In the genomic region with DNA sequence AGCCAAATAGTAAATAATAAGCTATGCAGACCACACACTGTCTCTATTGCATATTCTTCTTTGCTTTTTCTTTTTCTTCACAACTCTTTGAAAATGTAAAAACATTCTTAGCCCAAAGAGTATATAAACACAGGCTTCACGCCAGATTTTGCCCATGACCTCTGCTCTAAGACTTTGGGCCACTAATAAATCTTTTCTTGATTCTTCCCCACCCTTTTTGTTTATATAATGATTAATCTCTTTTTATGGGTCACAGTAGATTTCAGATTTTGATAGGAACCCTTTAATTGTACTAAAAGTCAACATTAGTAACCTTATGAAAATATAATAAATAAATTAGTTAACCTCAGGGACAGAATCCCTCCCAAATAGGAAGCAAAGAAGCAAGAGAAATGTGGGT, we compare ENCODE assay signal across 26 cellular contexts. TPM values are rescaled to one million over a fixed set of nuclear protein-coding genes. Genes with fewer than 3 reads are reported as not detected.
"Had no signal": no experiment of that assay in that cellular context is flagged by ENCODE, and none has a peak within 500 bp of the region (broad histone marks: within the 10 kb centered on the region; RNA-seq: fewer than 3 reads in every experiment).

No MANE protein-coding gene starts in this region.

- DNase-seq: activated CD4-positive, alpha-beta T cell treated with anti-CD3 and anti-CD28 coated beads for 1 hour; activated gamma-delta T cell treated with Interleukin-2 at 50 U/mL for 16 hours; activated T-cell treated with anti-CD3 and anti-CD28 coated beads, Interleukin-2, amount 50 U/mL, for 1 hour; aorta; brain microvascular endothelial cell; central memory CD4-positive, alpha-beta T cell; effector memory CD4-positive, alpha-beta T cell; head of caudate nucleus; hypothalamus; left ventricle myocardium superior; right cardiac atrium; stimulated activated CD4-positive, alpha-beta T cell treated with anti-CD3 and anti-CD28 coated beads, Interleukin-15, amount 100 ng/mL, for 24 hours; stimulated activated CD4-positive, alpha-beta T cell treated with anti-CD3 and anti-CD28 coated beads, Interleukin-2, amount 100 ng/mL, for 48 hours; stimulated activated CD8-positive, alpha-beta memory T cell treated with anti-CD3 and anti-CD28 coated beads, Interleukin-4, amount 100 ng/mL, for 48 hours; stimulated activated naive B cell treated with anti-CD40 and anti-IgM and Interleukin-4, amounts not matched to agents 10 μg/mL and 1 μg/mL and 100 μg/mL, for 72 hours; testis had no signal

- H3K4me1 ChIP-seq: parathyroid adenoma, vagina had no signal

- H3K4me3 ChIP-seq: esophagus muscularis mucosa, gastroesophageal sphincter, skin epidermis, testis, vagina had no signal

- H2AFZ ChIP-seq: parathyroid adenoma had no signal

- FAIRE-seq: colon, TTC549 had no signal

- H3K9ac ChIP-seq: parathyroid adenoma had no signal

- H3K36me3 ChIP-seq: brain microvascular endothelial cell, esophagus muscularis mucosa, gastroesophageal sphincter, neutrophil, vagina had no signal

- H3K27ac ChIP-seq: brain microvascular endothelial cell, esophagus muscularis mucosa, gastroesophageal sphincter, neutrophil, parathyroid adenoma, skin epidermis, testis, vagina had no signal

- H3K27me3 ChIP-seq: brain microvascular endothelial cell, esophagus muscularis mucosa, gastroesophageal sphincter, testis, vagina had no signal

- H3K9me3 ChIP-seq: esophagus muscularis mucosa, gastroesophageal sphincter, neutrophil, testis, vagina had no signal

- H3K79me2 ChIP-seq: parathyroid adenoma had no signal

- ATAC-seq: activated naive CD4-positive, alpha-beta T cell treated with anti-CD3 and anti-CD28 coated beads, Interleukin-2, amount 50 U/mL, for 72 hours; gastroesophageal sphincter; left ventricle myocardium superior; right cardiac atrium; stimulated activated naive B cell treated with anti-CD40 and anti-IgM and Interleukin-4, amounts not matched to agents 10 μg/mL and 1 μg/mL and 100 μg/mL, for 72 hours had no signal

RNA-seq across cellular contexts. Expression of a gene that starts 15.8 kb away (rescaled TPM):
- total RNA-seq: pulmonary artery endothelial cell had no signal
